26 cellular contexts compared by ENCODE assay signal in the genomic region with DNA sequence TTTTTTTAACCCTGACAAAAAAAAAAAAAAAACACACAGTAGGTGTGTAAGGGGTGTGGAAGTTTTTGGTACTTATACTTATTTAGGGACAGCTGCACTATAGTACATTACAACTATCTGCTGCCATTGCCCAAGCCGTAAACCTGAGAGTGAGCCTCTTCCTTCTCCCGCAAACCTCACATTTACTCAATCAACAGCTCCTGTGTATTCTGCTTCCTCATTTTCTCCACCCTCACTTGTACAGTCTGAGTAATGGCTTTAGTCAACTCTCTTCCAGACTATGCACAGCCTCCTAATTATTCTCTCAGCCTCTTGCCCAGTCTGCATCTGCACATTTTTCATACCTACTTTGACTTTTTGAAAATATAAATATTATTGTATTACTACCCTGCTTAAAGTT.
"Had no signal": no experiment of that assay in that cellular context is flagged by ENCODE, and none has a peak within 500 bp of the region (broad histone marks: within the 10 kb centered on the region; RNA-seq: fewer than 3 reads in every experiment).

No MANE protein-coding gene starts in this region.

- H3K36me3 ChIP-seq: breast epithelium, SJSA1 had no signal

- H3K27me3 ChIP-seq: body of pancreas, breast epithelium, SJSA1 had no signal

- ATAC-seq: activated CD4-positive, alpha-beta T cell treated with anti-CD3 and anti-CD28 coated beads for 36 hours; activated CD4-positive, CD25-positive, alpha-beta regulatory T cell treated with anti-CD3 and anti-CD28 coated beads, Interleukin-2, amount 50 U/mL, for 24 hours; activated CD8-positive, alpha-beta T cell treated with anti-CD3 and anti-CD28 coated beads, Interleukin-2, amount 10 ng/mL, durations not matched to agents 7 days and 5 days; body of pancreas; Panc1; WTC11 had no signal

- H3K4me3 ChIP-seq: body of pancreas, breast epithelium, SJSA1 had no signal

- H3K27ac ChIP-seq: body of pancreas, breast epithelium, SJSA1 had no signal

- H3K9me3 ChIP-seq: body of pancreas, breast epithelium, SJSA1, SK-N-SH had no signal

- H3K4me1 ChIP-seq: body of pancreas, breast epithelium, SJSA1 had no signal

- DNase-seq: activated CD4-positive, alpha-beta T cell treated with anti-CD3 and anti-CD28 coated beads for 36 hours; activated CD4-positive, alpha-beta T cell treated with anti-CD3 and anti-CD28 coated beads, Interleukin-2, amount 10 ng/mL, durations not matched to agents 7 days and 5 days; activated CD4-positive, alpha-beta T cell treated with anti-CD3 and anti-CD28 coated beads, Interleukin-2, amount 50 U/mL, for 48 hours; activated CD8-positive, alpha-beta T cell treated with anti-CD3 and anti-CD28 coated beads, Interleukin-2, amount 10 ng/mL, durations not matched to agents 7 days and 5 days; activated gamma-delta T cell; activated naive CD4-positive, alpha-beta T cell treated with Interleukin-2 at 50 U/mL for 16 hours; activated naive CD8-positive, alpha-beta T cell treated with anti-CD3 and anti-CD28 coated beads, Interleukin-2, amount 10 ng/mL, durations not matched to agents 7 days and 5 days; activated T-cell treated with anti-CD3 and anti-CD28 coated beads, Interleukin-2, amount 50 U/mL, for 24 hours; amygdala; body of pancreas; KBM-7; MM.1S; NCI-H1105; NCI-H1417 treated with DMSO at 0.1 percent for 48 hours; NCI-H1930; NCI-H2081 treated with DMSO at 0.1 percent for 48 hours; NCI-H226; NCI-H524 treated with DMSO at 0.1 percent for 48 hours; RPMI8226; SHP77 treated with DMSO at 0.1 percent for 48 hours; SK-N-SH had no signal
